19 cellular contexts compared by ENCODE assay signal in genomic region chr9:135188681-135189151, GRCh38.
DNase-seq lines count a peak whose midpoint lies in the region; ATAC-seq and TF ChIP-seq lines count a peak whose summit lies in the region.
"Had no signal": no experiment of that assay in that cellular context is flagged by ENCODE, and none has a peak within 500 bp of the region (broad histone marks: within the 10 kb centered on the region; RNA-seq: fewer than 3 reads in every experiment).

No MANE protein-coding gene starts in this region.

- WGBS in mesenchymal stem cell: 83% methylated on average over 9 of the region's 9 CpGs
- 86 to 92% methylated on average over 9 of the region's 9 CpGs for WGBS in testis, 2 donors
- 94% methylated on average over 4 of the region's 9 CpGs for WGBS in hepatocyte (ENCODE audit: low lambda C conversion rate, missing lambda C conversion rate)

- H2AFZ ChIP-seq in mesenchymal stem cell (ENCODE audit: low read depth, low read length) (no peak overlapping the region), hepatocyte (no peak overlapping the region)
- H2AFZ ChIP-seq: GM23248 had no signal

- intact Hi-C loops in testis (cut with DNase I; ENCODE audit: low total_unique reads): no loop called here

- no peak overlapping the region for H4K8ac ChIP-seq in mesenchymal stem cell (ENCODE audit: low read length)

- H3K27me3 Mint-ChIP-seq in stimulated activated memory B cell treated with anti-CD40 and anti-IgM and Interleukin-4, amounts not matched to agents 10 μg/mL and 1 μg/mL and 100 μg/mL, for 72 hours: peaks cover 51% of the 10 kb centered on the region

- H2BK5ac ChIP-seq in mesenchymal stem cell (ENCODE audit: low read depth, low read length, poor library complexity, severe bottlenecking): no peak overlapping the region

- H3K9me3 ChIP-seq in mesenchymal stem cell (ENCODE audit: control insufficient read depth, low read length) (no peaks in the 10 kb centered on the region), testis (no peaks in the 10 kb centered on the region), hepatocyte (ENCODE audit: low read depth) (no peaks in the 10 kb centered on the region)

- H3K14ac ChIP-seq in mesenchymal stem cell (ENCODE audit: low read length in 2 of 2): no peak overlapping the region

- peaks cover 0 to 66% of the 10 kb centered on the region in 2 experiments for H3K27me3 ChIP-seq in mesenchymal stem cell (ENCODE audit: control insufficient read depth in 1 of 2, insufficient read depth in 1 of 2, low read length in 2 of 2)
- H3K27me3 ChIP-seq in testis: no peaks in the 10 kb centered on the region
- H3K27me3 ChIP-seq in hepatocyte: peaks cover 1% of the 10 kb centered on the region

- H3K9ac ChIP-seq in mesenchymal stem cell (ENCODE audit: low read length): no peak overlapping the region
- H3K9ac ChIP-seq: GM23248 had no signal

- no peaks in the 10 kb centered on the region for H3K79me1 ChIP-seq in mesenchymal stem cell (replicated peaks; ENCODE audit: low read length, poor library complexity, severe bottlenecking)

- H3K4ac ChIP-seq in mesenchymal stem cell (ENCODE audit: low read depth in 1 of 2, low read length in 2 of 2): no peak overlapping the region

- peak overlapping the region; percentile 11 for H4K91ac ChIP-seq in mesenchymal stem cell (ENCODE audit: low read length)

- no peak overlapping the region for H3K27ac Mint-ChIP-seq in stimulated activated memory B cell treated with anti-CD40 and anti-IgM and Interleukin-4, amounts not matched to agents 10 μg/mL and 1 μg/mL and 100 μg/mL, for 72 hours
- H3K27ac Mint-ChIP-seq: HFFc6 had no signal

- no peak overlapping the region for H2BK15ac ChIP-seq in mesenchymal stem cell (ENCODE audit: low read depth, poor library complexity, severe bottlenecking)

- no peaks in the 10 kb centered on the region for H3K4me1 Mint-ChIP-seq in stimulated activated memory B cell treated with anti-CD40 and anti-IgM and Interleukin-4, amounts not matched to agents 10 μg/mL and 1 μg/mL and 100 μg/mL, for 72 hours

- H3K9me2 ChIP-seq in hepatocyte (replicated peaks; ENCODE audit: insufficient read depth): no peaks in the 10 kb centered on the region

- no peak for TF ChIP-seq POLR2A in testis (IDR thresholded peaks at IDR 0.05)

- no peak overlapping the region for H3K18ac ChIP-seq in mesenchymal stem cell (ENCODE audit: low read depth in 1 of 2, low read length in 2 of 2)

- H3K27ac ChIP-seq in mesenchymal stem cell (ENCODE audit: low read length, poor library complexity, severe bottlenecking) (no peak overlapping the region), testis (no peak overlapping the region), hepatocyte (no peak overlapping the region)
- H3K27ac ChIP-seq: GM23248 had no signal

- peak; percentile 76 for DNase-seq in SW480 (ENCODE audit: low spot score)
- no peak for DNase-seq in mesenchymal stem cell
- no peak for DNase-seq in testis
- DNase-seq in COR-L47 (lab: John Stamatoyannopoulos, UW): no peak
- DNase-seq in hepatocyte (ENCODE audit: low spot score): no peak
- DNase-seq: C1 segment of cervical spinal cord; CD4-positive, alpha-beta memory T cell; DMS 273 treated with DMSO at 0.1 percent for 48 hours; DMS79; EL; GDM1; GM23248; H9; HFFc6 had no signal

- H2BK120ac ChIP-seq in mesenchymal stem cell (ENCODE audit: low read depth, low read length): no peak overlapping the region

- peaks cover 3% of the 10 kb centered on the region for H3K9me3 Mint-ChIP-seq in stimulated activated memory B cell treated with anti-CD40 and anti-IgM and Interleukin-4, amounts not matched to agents 10 μg/mL and 1 μg/mL and 100 μg/mL, for 72 hours
- H3K9me3 Mint-ChIP-seq: CD4-positive, alpha-beta memory T cell; H9 had no signal

- no peak overlapping the region for H2BK12ac ChIP-seq in mesenchymal stem cell (ENCODE audit: low read length in 2 of 2)

- no peak for TF ChIP-seq CTCF in testis (IDR thresholded peaks at IDR 0.05)
- no peak for TF ChIP-seq CTCF in hepatocyte (IDR thresholded peaks at IDR 0.05; ENCODE audit: poor library complexity)

- H3K23ac ChIP-seq in mesenchymal stem cell (ENCODE audit: low read length in 2 of 2): no peak overlapping the region

- no peak overlapping the region for H3K4me2 ChIP-seq in mesenchymal stem cell (ENCODE audit: low read length, poor library complexity, severe bottlenecking)
- no peak overlapping the region for H3K4me2 ChIP-seq in hepatocyte

- H3K79me2 ChIP-seq in hepatocyte: no peaks in the 10 kb centered on the region

- H2AK5ac ChIP-seq in mesenchymal stem cell (ENCODE audit: low read length, severe bottlenecking): no peak overlapping the region

- no peaks in the 10 kb centered on the region for H3K36me3 Mint-ChIP-seq in stimulated activated memory B cell treated with anti-CD40 and anti-IgM and Interleukin-4, amounts not matched to agents 10 μg/mL and 1 μg/mL and 100 μg/mL, for 72 hours
- H3K36me3 Mint-ChIP-seq: CD4-positive, alpha-beta memory T cell had no signal

- ATAC-seq in esophagus mucosa (peak; percentile 14), HG03432 (IDR thresholded peaks at IDR 0.05; ENCODE audit: unreplicated experiment) (no peak)
- peak; percentile 40 for ATAC-seq in stimulated activated memory B cell treated with anti-CD40 and anti-IgM and Interleukin-4, amounts not matched to agents 10 μg/mL and 1 μg/mL and 100 μg/mL, for 72 hours
- ATAC-seq: GM12878, HCT116 had no signal

- no peaks in the 10 kb centered on the region for H3K36me3 ChIP-seq in mesenchymal stem cell (ENCODE audit: control insufficient read depth in 1 of 2, insufficient read depth in 2 of 2, low read depth in 1 of 2, low read length in 2 of 2)
- no peaks in the 10 kb centered on the region for H3K36me3 ChIP-seq in testis (ENCODE audit: low read depth, missing control alignments)
- no peaks in the 10 kb centered on the region for H3K36me3 ChIP-seq in hepatocyte (replicated peaks; ENCODE audit: insufficient read depth, low read depth)

- H4K20me1 ChIP-seq in hepatocyte (ENCODE audit: insufficient read depth, poor library complexity, severe bottlenecking): no peaks in the 10 kb centered on the region

- H3K4me1 ChIP-seq in mesenchymal stem cell (ENCODE audit: control insufficient read depth, insufficient read depth, low read depth, low read length): no peaks in the 10 kb centered on the region
- peaks cover 16% of the 10 kb centered on the region for H3K4me1 ChIP-seq in testis
- no peaks in the 10 kb centered on the region for H3K4me1 ChIP-seq in hepatocyte (ENCODE audit: insufficient read depth)

- no peak overlapping the region for H3K4me3 Mint-ChIP-seq in stimulated activated memory B cell treated with anti-CD40 and anti-IgM and Interleukin-4, amounts not matched to agents 10 μg/mL and 1 μg/mL and 100 μg/mL, for 72 hours
- H3K4me3 Mint-ChIP-seq: H9, HFFc6 had no signal

- no peak overlapping the region for H3K4me3 ChIP-seq in mesenchymal stem cell (ENCODE audit: insufficient read depth in 1 of 2, low read depth in 1 of 2, low read length in 2 of 2)
- no peak overlapping the region for H3K4me3 ChIP-seq in testis
- no peak overlapping the region for H3K4me3 ChIP-seq in hepatocyte
- H3K4me3 ChIP-seq: GM12878, GM23248 had no signal
